17 cellular contexts compared by ENCODE assay signal in genomic region chr18:50895350-50896045, GRCh38.
"Had no signal": no experiment of that assay in that cellular context is flagged by ENCODE, and none has a peak within 500 bp of the region (broad histone marks: within the 10 kb centered on the region; RNA-seq: fewer than 3 reads in every experiment).

No MANE protein-coding gene starts in this region.

- H3K27me3 Mint-ChIP-seq: activated CD4-positive, alpha-beta memory T cell treated with anti-CD3 and anti-CD28 coated beads for 36 hours; activated naive CD4-positive, alpha-beta T cell treated with anti-CD3 and anti-CD28 coated beads, Interleukin-2, amount 10 ng/mL, durations not matched to agents 7 days and 5 days; stimulated activated naive CD8-positive, alpha-beta T cell treated with anti-CD3 and anti-CD28 coated beads, Interleukin-15, Interleukin-2, amounts not matched to agents 100 ng/mL and 50 ng/mL, for 24 hours had no signal

- H3K27me3 ChIP-seq: uterus had no signal

- H3K36me3 ChIP-seq: thoracic aorta, uterus had no signal

- H3K4me3 ChIP-seq: coronary artery, thoracic aorta, uterus had no signal

- ATAC-seq: left ventricle myocardium superior had no signal

- H3K4me1 ChIP-seq: parathyroid adenoma, uterus had no signal

- H3K27ac ChIP-seq: coronary artery, parathyroid adenoma, thoracic aorta, uterus had no signal

- H3K27ac Mint-ChIP-seq: activated CD4-positive, alpha-beta memory T cell treated with anti-CD3 and anti-CD28 coated beads for 36 hours; activated naive CD4-positive, alpha-beta T cell treated with anti-CD3 and anti-CD28 coated beads, Interleukin-2, amount 10 ng/mL, durations not matched to agents 7 days and 5 days; stimulated activated naive CD8-positive, alpha-beta T cell treated with anti-CD3 and anti-CD28 coated beads, Interleukin-15, Interleukin-2, amounts not matched to agents 100 ng/mL and 50 ng/mL, for 24 hours had no signal

- H3K4me1 Mint-ChIP-seq: activated naive CD4-positive, alpha-beta T cell treated with anti-CD3 and anti-CD28 coated beads, Interleukin-2, amount 10 ng/mL, durations not matched to agents 7 days and 5 days had no signal

- DNase-seq: activated CD4-positive, alpha-beta memory T cell treated with anti-CD3 and anti-CD28 coated beads for 36 hours; activated CD4-positive, alpha-beta T cell treated with anti-CD3 and anti-CD28 coated beads for 1 hour; activated CD8-positive, alpha-beta memory T cell treated with anti-CD3 and anti-CD28 coated beads, Interleukin-2, amount 50 U/mL, for 4 hours; activated naive CD4-positive, alpha-beta T cell treated with anti-CD3 and anti-CD28 coated beads, Interleukin-2, amount 10 ng/mL, durations not matched to agents 7 days and 5 days; caudate nucleus; effector CD4-positive, alpha-beta T cell; kidney; left ventricle myocardium superior; mesenchymal stem cell; retina; stimulated activated CD4-positive, alpha-beta T cell treated with anti-CD3 and anti-CD28 coated beads, Interleukin-4, amount 100 ng/mL, for 24 hours; uterus had no signal

- H3K9me3 ChIP-seq: thoracic aorta, uterus had no signal

- H3K4me3 Mint-ChIP-seq: activated CD4-positive, alpha-beta memory T cell treated with anti-CD3 and anti-CD28 coated beads for 36 hours; activated naive CD4-positive, alpha-beta T cell treated with anti-CD3 and anti-CD28 coated beads, Interleukin-2, amount 10 ng/mL, durations not matched to agents 7 days and 5 days; neural crest cell; stimulated activated naive CD8-positive, alpha-beta T cell treated with anti-CD3 and anti-CD28 coated beads, Interleukin-15, Interleukin-2, amounts not matched to agents 100 ng/mL and 50 ng/mL, for 24 hours had no signal
